Comparison of ENCODE assay signal across 8 cellular contexts in the genomic region with DNA sequence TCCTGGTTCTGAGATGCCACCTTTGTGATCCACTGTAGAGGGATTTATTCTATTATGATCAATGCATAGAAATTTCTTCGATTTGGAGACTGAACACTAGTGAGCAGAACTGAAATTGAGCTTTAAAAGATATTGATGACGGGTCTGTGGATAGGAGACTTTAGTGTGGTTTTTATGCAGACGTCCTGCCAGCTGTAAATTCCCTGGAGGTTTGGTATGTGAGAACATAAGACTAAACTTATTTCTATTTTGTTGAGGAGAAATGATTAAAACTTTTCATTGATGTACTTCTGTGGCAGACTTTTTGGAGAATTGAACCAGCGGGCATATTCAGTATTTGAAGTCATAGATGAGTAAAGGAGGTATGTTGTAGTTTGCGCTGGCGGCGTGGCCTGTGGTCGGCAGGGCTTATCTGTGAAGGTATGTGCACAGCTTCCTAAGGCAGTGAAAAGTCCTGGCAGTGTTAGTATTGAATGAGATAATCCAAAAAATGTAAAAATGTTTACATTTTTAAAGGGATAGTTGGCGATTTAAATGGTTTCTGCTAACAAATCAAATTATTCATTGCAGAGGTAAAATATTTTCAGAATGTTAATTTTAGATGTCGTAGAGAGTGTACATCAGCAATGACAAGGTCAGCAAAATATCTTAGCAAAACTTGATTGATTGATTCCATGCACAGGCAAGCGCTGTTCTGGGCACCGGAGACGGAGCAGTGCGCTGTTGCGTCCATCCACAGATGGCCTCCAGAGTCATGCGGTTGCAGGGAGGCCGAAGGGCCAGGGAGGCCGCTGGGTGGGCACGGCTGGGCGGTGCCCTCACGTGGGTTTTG. TPM values are rescaled to one million over a fixed set of nuclear protein-coding genes. Genes with fewer than 3 reads are reported as not detected.
A peak's percentile ranks its signal among the peaks of the same experiment; 100 is the strongest.
DNase-seq lines count a peak whose midpoint lies in the region; ATAC-seq and TF ChIP-seq lines count a peak whose summit lies in the region.
"Had no signal": no experiment of that assay in that cellular context is flagged by ENCODE, and none has a peak within 500 bp of the region (broad histone marks: within the 10 kb centered on the region; RNA-seq: fewer than 3 reads in every experiment).

No MANE protein-coding gene starts in this region.

- peak overlapping the region; percentile 86 for H3K27ac Mint-ChIP-seq in T-helper 17 cell

- H3K4me3 ChIP-seq in epithelial cell of proximal tubule (ENCODE audit: low read depth, low read length) = peak overlapping the region; percentile 20
- H3K4me3 ChIP-seq in retinal pigment epithelial cell (ENCODE audit: low read length) = no peak overlapping the region

- no peak overlapping the region for H3K4me3 Mint-ChIP-seq in T-helper 17 cell
- H3K4me3 Mint-ChIP-seq: activated T-cell treated with anti-CD3 and anti-CD28 coated beads, Interleukin-2, amount 50 U/mL, for 4 hours had no signal

- no peaks in the 10 kb centered on the region for H3K9me3 ChIP-seq in T-helper 17 cell (ENCODE audit: control insufficient read depth, low read length, poor library complexity, severe bottlenecking)

- ATAC-seq in T-helper 17 cell (no peak), HG02973 (IDR thresholded peaks at IDR 0.05; ENCODE audit: unreplicated experiment) (no peak)
- ATAC-seq: activated T-cell treated with anti-CD3 and anti-CD28 coated beads, Interleukin-2, amount 50 U/mL, for 4 hours had no signal

- no peak for TF ChIP-seq CTCF in epithelial cell of proximal tubule (conservative IDR thresholded peaks at IDR 0.05; ENCODE audit: low read depth, low read length)
- TF ChIP-seq CTCF in retinal pigment epithelial cell (conservative IDR thresholded peaks at IDR 0.05; ENCODE audit: low read depth, low read length) = no peak

- DNase-seq in Daoy (ENCODE audit: low read depth) (peak; percentile 39), T-helper 17 cell (no peak), epithelial cell of proximal tubule (ENCODE audit: low read depth) (no peak), retinal pigment epithelial cell (ENCODE audit: low read depth) (peak; percentile 37), DMS53 treated with DMSO at 0.1 percent for 48 hours (lab: John Stamatoyannopoulos, UW; ENCODE audit: unreplicated experiment) (no peak)
- DNase-seq in activated CD4-positive, CD25-positive, alpha-beta regulatory T cell (lab: John Stamatoyannopoulos, UW) = no peak
- DNase-seq: activated T-cell treated with anti-CD3 and anti-CD28 coated beads, Interleukin-2, amount 50 U/mL, for 4 hours had no signal

- H3K36me3 Mint-ChIP-seq in T-helper 17 cell (ENCODE audit: low read depth) = peaks cover 6% of the 10 kb centered on the region

- H3K4me1 Mint-ChIP-seq in T-helper 17 cell = peaks cover 56% of the 10 kb centered on the region

- no peaks in the 10 kb centered on the region for H3K27me3 Mint-ChIP-seq in T-helper 17 cell

RNA-seq across cellular contexts. Expression of a gene that starts 20.4 kb away (rescaled TPM):
- 4.2 and 5.4 TPM in 2 replicates for total RNA-seq in Daoy (2014; rRNA removed; shearing (Covaris generic))
- total RNA-seq in T-helper 17 cell (10 to 100 TPM; 54.7 to 59.4 TPM), epithelial cell of proximal tubule (15.7 and 16.1 TPM in 2 replicates)

Comparison
In these comparisons a context has a peak if more than half of its experiments do, and no peak if none do; other contexts are left out.
1. DNase-seq: peak in Daoy (single experiment) and retinal pigment epithelial cell (single experiment); none in T-helper 17 cell (0 of 3), epithelial cell of proximal tubule (single experiment), DMS53 treated with DMSO at 0.1 percent for 48 hours (single experiment) and activated CD4-positive, CD25-positive, alpha-beta regulatory T cell (0 of 4).